ENCODE assay signal across 1 cellular context in the genomic region with DNA sequence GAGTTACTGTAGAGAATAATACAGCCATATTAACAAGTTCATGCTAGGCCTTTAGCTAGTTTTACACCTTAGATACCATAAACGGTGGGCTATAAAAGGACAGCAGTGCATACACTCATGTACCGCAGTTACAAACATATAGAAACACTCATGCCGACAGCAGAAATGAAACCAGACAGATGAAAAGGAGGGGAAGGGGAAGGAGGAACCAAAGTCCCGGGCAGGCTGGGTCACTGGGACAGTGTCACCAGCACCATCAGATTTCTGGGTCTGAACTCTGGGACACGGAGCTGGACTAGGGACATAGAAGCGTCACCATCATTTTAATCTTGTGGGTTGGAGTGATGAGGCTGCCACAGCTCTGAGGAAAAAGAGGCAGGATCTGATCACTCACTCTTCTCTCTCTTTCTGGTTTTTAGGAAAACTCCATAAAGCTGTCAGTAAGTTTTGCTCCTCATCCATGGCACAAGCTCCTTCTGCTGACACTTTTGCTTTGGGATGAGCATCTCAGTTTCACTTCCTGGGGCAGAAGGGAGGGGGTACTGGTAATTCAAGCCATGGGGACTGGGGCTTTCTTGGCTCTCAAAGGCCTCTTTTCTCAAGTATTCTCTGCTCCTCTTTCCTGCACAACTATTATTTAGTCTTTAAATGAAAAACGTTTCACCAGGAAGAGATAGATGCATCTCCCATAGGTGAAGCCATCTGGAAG.
TF ChIP-seq lines count a peak whose summit lies in the region.

No MANE protein-coding gene starts in this region.

TF ChIP-seq in GM12878, 131 proteins besides CTCF, POLR2A, EP300 and RAD21:
- TF ChIP-seq SPI1 (IDR thresholded peaks at IDR 0.05; ENCODE audit: borderline replicate concordance, insufficient read depth, low read depth, low read length) (peak; percentile 47; the same call in 1 of the 2 replicates), IRF4 (IDR thresholded peaks at IDR 0.05; ENCODE audit: low read depth, low read length) (no peak), ZNF217 (IDR thresholded peaks at IDR 0.05) (no peak), TBL1XR1 (IDR thresholded peaks at IDR 0.05; ENCODE audit: low read depth, low read length) (no peak)
- TF ChIP-seq, protein P1, sequence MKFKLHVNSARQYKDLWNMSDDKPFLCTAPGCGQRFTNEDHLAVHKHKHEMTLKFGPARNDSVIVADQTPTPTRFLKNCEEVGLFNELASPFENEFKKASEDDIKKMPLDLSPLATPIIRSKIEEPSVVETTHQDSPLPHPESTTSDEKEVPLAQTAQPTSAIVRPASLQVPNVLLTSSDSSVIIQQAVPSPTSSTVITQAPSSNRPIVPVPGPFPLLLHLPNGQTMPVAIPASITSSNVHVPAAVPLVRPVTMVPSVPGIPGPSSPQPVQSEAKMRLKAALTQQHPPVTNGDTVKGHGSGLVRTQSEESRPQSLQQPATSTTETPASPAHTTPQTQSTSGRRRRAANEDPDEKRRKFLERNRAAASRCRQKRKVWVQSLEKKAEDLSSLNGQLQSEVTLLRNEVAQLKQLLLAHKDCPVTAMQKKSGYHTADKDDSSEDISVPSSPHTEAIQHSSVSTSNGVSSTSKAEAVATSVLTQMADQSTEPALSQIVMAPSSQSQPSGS (IDR thresholded peaks at IDR 0.05; ENCODE audit: low read length): no peak
